Comparison of ENCODE assay signal across 22 cellular contexts in the genomic region with DNA sequence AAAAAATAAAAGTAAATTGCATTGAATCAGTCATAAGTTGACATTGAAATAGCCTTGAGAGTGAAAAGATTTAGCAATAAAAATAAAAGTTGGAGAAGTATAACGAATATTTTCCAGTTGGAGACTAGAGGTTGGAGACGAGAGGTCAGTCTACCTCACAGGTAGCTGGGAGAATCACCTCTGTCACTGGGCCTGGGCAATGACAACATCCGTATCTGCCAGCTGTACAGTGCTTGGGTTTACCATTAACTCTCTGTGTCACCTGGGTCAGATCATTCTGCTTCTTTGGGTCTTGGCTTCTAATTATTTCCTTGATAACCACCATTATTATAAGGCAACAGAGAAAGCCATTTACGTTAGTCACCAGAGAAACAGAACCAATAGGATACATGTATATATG.
"Had no signal": no experiment of that assay in that cellular context is flagged by ENCODE, and none has a peak within 500 bp of the region (broad histone marks: within the 10 kb centered on the region; RNA-seq: fewer than 3 reads in every experiment).

No MANE protein-coding gene starts in this region.

- ATAC-seq: stimulated activated effector memory CD8-positive, alpha-beta T cell treated with anti-CD3 and anti-CD28 coated beads, Interleukin-12 subunit alpha, Interleukin-12 subunit beta, amount 100 ng/mL, for 72 hours; stimulated activated memory B cell treated with anti-CD40 and anti-IgM and Interleukin-4, amounts not matched to agents 10 μg/mL and 1 μg/mL and 100 μg/mL, for 72 hours; stimulated activated naive B cell treated with anti-CD40 and anti-IgM and Interleukin-4, amounts not matched to agents 10 μg/mL and 1 μg/mL and 100 μg/mL, for 72 hours; stimulated activated naive CD8-positive, alpha-beta T cell treated with anti-CD3 and anti-CD28 coated beads, Interleukin-15, amount 100 ng/mL, for 72 hours; stimulated activated naive CD8-positive, alpha-beta T cell treated with anti-CD3 and anti-CD28 coated beads, Interleukin-15, Interleukin-2, amounts not matched to agents 100 U/mL and 50 U/mL, for 24 hours; upper lobe of right lung had no signal

- DNase-seq: stimulated activated CD4-positive, alpha-beta T cell treated with anti-CD3 and anti-CD28 coated beads, Interleukin-2, amount 100 ng/mL, for 48 hours; stimulated activated CD4-positive, alpha-beta T cell treated with anti-CD3 and anti-CD28 coated beads, Interleukin-4, amount 100 ng/mL, for 1 hour; stimulated activated CD4-positive, alpha-beta T cell treated with anti-CD3 and anti-CD28 coated beads, Interleukin-4, amount 100 ng/mL, for 24 hours; stimulated activated CD4-positive, alpha-beta T cell treated with anti-CD3 and anti-CD28 coated beads, Interleukin-4, amount 100 ng/mL, for 4 hours; stimulated activated CD8-positive, alpha-beta memory T cell treated with anti-CD3 and anti-CD28 coated beads, Interleukin-4, amount 100 ng/mL, for 48 hours; stimulated activated naive B cell treated with anti-CD40 and anti-IgM and Interleukin-4, amounts not matched to agents 10 μg/mL and 1 μg/mL and 100 μg/mL, for 72 hours; stimulated activated naive CD4-positive, alpha-beta T cell; stimulated activated naive CD4-positive, alpha-beta T cell treated with Interleukin-2 at 50 U/mL for 16 hours; stimulated activated naive CD8-positive, alpha-beta T cell treated with anti-CD3 and anti-CD28 coated beads, Interleukin-15, amount 100 ng/mL, for 72 hours; stimulated activated naive CD8-positive, alpha-beta T cell treated with anti-CD3 and anti-CD28 coated beads, Interleukin-15, Interleukin-2, amounts not matched to agents 100 U/mL and 50 U/mL, for 24 hours; stomach; substantia nigra; testis; thyroid gland; tibial artery; transverse colon; trophoblast cell; upper lobe of left lung; upper lobe of right lung; uterus had no signal
